8 cellular contexts compared by ENCODE assay signal in the genomic region with DNA sequence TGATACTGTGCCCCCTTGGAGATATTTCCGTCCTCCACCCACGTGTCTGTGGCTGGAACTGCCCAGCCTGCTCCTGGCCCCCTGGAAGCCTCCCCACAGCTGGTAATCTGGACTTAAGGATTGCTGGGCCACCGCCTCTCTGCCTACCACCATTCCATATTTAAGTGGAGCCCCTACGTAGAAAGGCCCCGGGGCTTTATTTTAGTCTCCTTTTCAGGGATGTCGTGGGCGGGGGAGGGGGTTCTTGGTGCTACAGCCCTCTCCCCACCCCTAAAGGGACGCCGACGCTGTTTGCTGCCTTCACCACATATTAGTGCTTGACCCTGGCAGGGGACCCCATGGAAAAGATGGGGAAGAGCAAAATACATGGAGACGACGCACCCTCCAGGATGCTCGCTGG. TPM values are rescaled to one million over a fixed set of nuclear protein-coding genes. Genes with fewer than 3 reads are reported as not detected.
DNase-seq lines count a peak whose midpoint lies in the region; ATAC-seq and TF ChIP-seq lines count a peak whose summit lies in the region.

No MANE protein-coding gene starts in this region.

- no peak for TF ChIP-seq CTCF in Calu3 (IDR thresholded peaks at IDR 0.05; ENCODE audit: unreplicated experiment)
- TF ChIP-seq CTCF in glutamatergic neuron (IDR thresholded peaks at IDR 0.05; ENCODE audit: partially characterized antibody, unreplicated experiment), result no peak

- intact Hi-C loops in Calu3 (cut with micrococcal nuclease; ENCODE audit: unreplicated experiment), result no loop called here
- intact Hi-C loops in activated T-helper 1 cell treated with anti-CD3 and anti-CD28 coated beads, Interleukin-12 subunit alpha, Interleukin-12 subunit beta, Interleukin-2, Interleukin-4 antibody, amounts not matched to agents 30 ng/mL and 10 ng/mL and 1 ng/mL, durations not matched to agents 14 hours and 24 hours and 36 hours (cut with micrococcal nuclease), result loop anchor here (1.0 to 10.0 kb wide), 7 partner anchors 12 to 432 kb away; a partner anchor contains a TSS

- DNase-seq in Calu3, result no peak
- no peak for DNase-seq in activated T-helper 1 cell treated with anti-CD3 and anti-CD28 coated beads, Interleukin-12 subunit alpha, Interleukin-12 subunit beta, Interleukin-2, Interleukin-4 antibody, amounts not matched to agents 30 ng/mL and 10 ng/mL and 1 ng/mL, durations not matched to agents 14 hours and 24 hours and 36 hours (ENCODE audit: low spot score)
- no peak for DNase-seq in glutamatergic neuron
- DNase-seq in skeletal muscle cell (ENCODE audit: low read depth), result no peak
- DNase-seq in AG20443 (ENCODE audit: low spot score), result no peak
- no peak for DNase-seq in NCI-H748 (lab: John Stamatoyannopoulos, UW; ENCODE audit: unreplicated experiment)
- DNase-seq in anterior cingulate cortex (lab: John Stamatoyannopoulos, UW), result no peak

- peak overlapping the region; percentile 98 for H3K27ac Mint-ChIP-seq in Calu3 (ENCODE audit: unreplicated experiment)
- H3K27ac Mint-ChIP-seq in activated T-helper 1 cell treated with anti-CD3 and anti-CD28 coated beads, Interleukin-12 subunit alpha, Interleukin-12 subunit beta, Interleukin-2, Interleukin-4 antibody, amounts not matched to agents 30 ng/mL and 10 ng/mL and 1 ng/mL, durations not matched to agents 14 hours and 24 hours and 36 hours, result no peak overlapping the region
- no peak overlapping the region for H3K27ac Mint-ChIP-seq in glutamatergic neuron (ENCODE audit: unreplicated experiment)

- H3K4me3 Mint-ChIP-seq in Calu3 (ENCODE audit: low read depth, unreplicated experiment) (peak overlapping the region; percentile 92), glutamatergic neuron (ENCODE audit: unreplicated experiment) (peak overlapping the region; percentile 46)
- H3K4me3 Mint-ChIP-seq in activated T-helper 1 cell treated with anti-CD3 and anti-CD28 coated beads, Interleukin-12 subunit alpha, Interleukin-12 subunit beta, Interleukin-2, Interleukin-4 antibody, amounts not matched to agents 30 ng/mL and 10 ng/mL and 1 ng/mL, durations not matched to agents 14 hours and 24 hours and 36 hours, result peak overlapping the region; percentile 99

- peaks cover 2% of the 10 kb centered on the region for H3K9me3 Mint-ChIP-seq in Calu3 (ENCODE audit: low read depth, unreplicated experiment)
- no peaks in the 10 kb centered on the region for H3K9me3 Mint-ChIP-seq in activated T-helper 1 cell treated with anti-CD3 and anti-CD28 coated beads, Interleukin-12 subunit alpha, Interleukin-12 subunit beta, Interleukin-2, Interleukin-4 antibody, amounts not matched to agents 30 ng/mL and 10 ng/mL and 1 ng/mL, durations not matched to agents 14 hours and 24 hours and 36 hours
- H3K9me3 Mint-ChIP-seq in glutamatergic neuron (ENCODE audit: unreplicated experiment), result peaks cover 6% of the 10 kb centered on the region

- H3K4me1 Mint-ChIP-seq in Calu3 (ENCODE audit: low read depth, unreplicated experiment) (peaks cover 24% of the 10 kb centered on the region), glutamatergic neuron (ENCODE audit: low read depth, unreplicated experiment) (no peaks in the 10 kb centered on the region)
- H3K4me1 Mint-ChIP-seq in activated T-helper 1 cell treated with anti-CD3 and anti-CD28 coated beads, Interleukin-12 subunit alpha, Interleukin-12 subunit beta, Interleukin-2, Interleukin-4 antibody, amounts not matched to agents 30 ng/mL and 10 ng/mL and 1 ng/mL, durations not matched to agents 14 hours and 24 hours and 36 hours (ENCODE audit: low read depth), result peaks cover 24% of the 10 kb centered on the region

- no TSS peak for BruUV-seq in Calu3 (replicated peaks; lab: Mats Ljungman, UMichigan)

- no peaks in the 10 kb centered on the region for H3K27me3 Mint-ChIP-seq in Calu3 (ENCODE audit: unreplicated experiment)
- H3K27me3 Mint-ChIP-seq in activated T-helper 1 cell treated with anti-CD3 and anti-CD28 coated beads, Interleukin-12 subunit alpha, Interleukin-12 subunit beta, Interleukin-2, Interleukin-4 antibody, amounts not matched to agents 30 ng/mL and 10 ng/mL and 1 ng/mL, durations not matched to agents 14 hours and 24 hours and 36 hours (ENCODE audit: insufficient read depth), result peaks cover 2% of the 10 kb centered on the region
- H3K27me3 Mint-ChIP-seq in glutamatergic neuron (ENCODE audit: unreplicated experiment), result peaks cover 11% of the 10 kb centered on the region

- peak overlapping the region; percentile 11 for H3K4me3 ChIP-seq in skeletal muscle cell (ENCODE audit: low read depth, low read length)

- peaks cover 76% of the 10 kb centered on the region for H3K36me3 Mint-ChIP-seq in Calu3 (ENCODE audit: insufficient read depth, unreplicated experiment)
- peaks cover 8% of the 10 kb centered on the region for H3K36me3 Mint-ChIP-seq in activated T-helper 1 cell treated with anti-CD3 and anti-CD28 coated beads, Interleukin-12 subunit alpha, Interleukin-12 subunit beta, Interleukin-2, Interleukin-4 antibody, amounts not matched to agents 30 ng/mL and 10 ng/mL and 1 ng/mL, durations not matched to agents 14 hours and 24 hours and 36 hours (ENCODE audit: low read depth)
- no peaks in the 10 kb centered on the region for H3K36me3 Mint-ChIP-seq in glutamatergic neuron (ENCODE audit: unreplicated experiment)

- ATAC-seq in HG03442 (IDR thresholded peaks at IDR 0.05; ENCODE audit: unreplicated experiment), result no peak

- CTCF ChIA-PET in Calu3 (lab: Charles Lee), result interaction anchor here (0.9 to 2.0 kb wide), 5 partner anchors 13 to 44 kb away, joined by 3 to 34 read pairs (median 4); a partner anchor contains a TSS

RNA-seq across cellular contexts. Expression of a gene that starts 2.7 kb away (rescaled TPM):
- total RNA-seq in Calu3 (2022) (193 and 222 TPM in 2 replicates), glutamatergic neuron (ENCODE audit: unreplicated experiment) (163 TPM)
- total RNA-seq in activated T-helper 1 cell treated with anti-CD3 and anti-CD28 coated beads, Interleukin-12 subunit alpha, Interleukin-12 subunit beta, Interleukin-2, Interleukin-4 antibody, amounts not matched to agents 30 ng/mL and 10 ng/mL and 1 ng/mL, durations not matched to agents 14 hours and 24 hours and 36 hours, result 206 and 211 TPM in 2 replicates

RNA-seq across cellular contexts. Expression of a gene that starts 29.4 kb away (rescaled TPM):
- total RNA-seq in Calu3 (2022), result 52.3 and 71.5 TPM in 2 replicates
- 0.29 and 0.54 TPM in 2 replicates for total RNA-seq in activated T-helper 1 cell treated with anti-CD3 and anti-CD28 coated beads, Interleukin-12 subunit alpha, Interleukin-12 subunit beta, Interleukin-2, Interleukin-4 antibody, amounts not matched to agents 30 ng/mL and 10 ng/mL and 1 ng/mL, durations not matched to agents 14 hours and 24 hours and 36 hours
- 7.6 TPM for total RNA-seq in glutamatergic neuron (ENCODE audit: unreplicated experiment)

RNA-seq across cellular contexts. Expression of a gene that starts 35.9 kb away (rescaled TPM):
- 466 and 506 TPM in 2 replicates for total RNA-seq in Calu3 (2022)
- 106 and 107 TPM in 2 replicates for total RNA-seq in activated T-helper 1 cell treated with anti-CD3 and anti-CD28 coated beads, Interleukin-12 subunit alpha, Interleukin-12 subunit beta, Interleukin-2, Interleukin-4 antibody, amounts not matched to agents 30 ng/mL and 10 ng/mL and 1 ng/mL, durations not matched to agents 14 hours and 24 hours and 36 hours
- total RNA-seq in glutamatergic neuron (ENCODE audit: unreplicated experiment), result 291 TPM

Comparison
In these comparisons a context has a peak if more than half of its experiments do, and no peak if none do; other contexts are left out.
1. H3K4me3 Mint-ChIP-seq: peak in every context shown above with its lines; median percentile 99 in activated T-helper 1 cell treated with anti-CD3 and anti-CD28 coated beads, Interleukin-12 subunit alpha, Interleukin-12 subunit beta, Interleukin-2, Interleukin-4 antibody, amounts not matched to agents 30 ng/mL and 10 ng/mL and 1 ng/mL, durations not matched to agents 14 hours and 24 hours and 36 hours; 92 in Calu3; 46 in glutamatergic neuron.